Comparison of ENCODE assay signal across 38 cellular contexts in the genomic region with DNA sequence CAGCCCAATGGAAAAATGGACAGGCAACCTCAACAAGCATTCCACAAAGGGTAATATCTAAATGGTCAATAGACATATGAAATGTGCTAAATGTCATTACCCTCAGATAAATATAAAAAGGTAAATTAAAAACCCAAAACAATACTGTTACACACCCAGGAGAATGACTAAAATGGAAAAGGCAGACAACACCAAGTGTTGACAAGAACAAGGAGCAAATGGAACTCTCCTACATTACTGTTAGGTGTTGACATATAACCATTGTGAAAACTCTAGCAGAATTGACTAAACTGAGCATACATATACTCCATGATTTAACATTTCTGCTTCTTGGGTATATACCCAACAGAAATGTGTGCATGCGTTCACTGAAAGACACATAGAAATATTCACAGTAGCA. TPM values are rescaled to one million over a fixed set of nuclear protein-coding genes. Genes with fewer than 3 reads are reported as not detected.
"Had no signal": no experiment of that assay in that cellular context is flagged by ENCODE, and none has a peak within 500 bp of the region (broad histone marks: within the 10 kb centered on the region; RNA-seq: fewer than 3 reads in every experiment).

No MANE protein-coding gene starts in this region.

- FAIRE-seq: astrocyte, bronchial epithelial cell had no signal

- H3K27me3 ChIP-seq: ascending aorta, body of pancreas, brain microvascular endothelial cell had no signal

- H3K9me3 ChIP-seq: adrenal gland, ascending aorta, body of pancreas, breast epithelium had no signal

- DNase-seq: activated effector memory CD4-positive, alpha-beta T cell treated with anti-CD3 and anti-CD28 coated beads, Interleukin-2, amount 50 U/mL, for 16 hours; activated effector memory CD4-positive, alpha-beta T cell treated with Interleukin-2 at 50 U/mL for 16 hours; activated gamma-delta T cell; activated gamma-delta T cell treated with Interleukin-2 at 50 U/mL for 16 hours; activated naive CD4-positive, alpha-beta T cell; activated naive CD4-positive, alpha-beta T cell treated with anti-CD3 and anti-CD28 coated beads for 36 hours; activated naive CD4-positive, alpha-beta T cell treated with anti-CD3 and anti-CD28 coated beads, Interleukin-2, amount 10 ng/mL, durations not matched to agents 7 days and 5 days; activated naive CD4-positive, alpha-beta T cell treated with anti-CD3 and anti-CD28 coated beads, Interleukin-2, amount 50 U/mL, for 16 hours; activated naive CD4-positive, alpha-beta T cell treated with Interleukin-2 at 50 U/mL for 16 hours; activated naive CD8-positive, alpha-beta T cell treated with anti-CD3 and anti-CD28 coated beads for 36 hours; activated naive CD8-positive, alpha-beta T cell treated with anti-CD3 and anti-CD28 coated beads, Interleukin-2, amount 10 ng/mL, durations not matched to agents 7 days and 5 days; activated naive CD8-positive, alpha-beta T cell treated with anti-CD3 and anti-CD28 coated beads, Interleukin-2, amount 50 U/mL, for 24 hours; activated T-cell treated with anti-CD3 and anti-CD28 coated beads, Interleukin-2, amount 50 U/mL, for 1 hour; activated T-cell treated with anti-CD3 and anti-CD28 coated beads, Interleukin-2, amount 50 U/mL, for 24 hours; activated T-cell treated with anti-CD3 and anti-CD28 coated beads, Interleukin-2, amount 50 U/mL, for 4 hours; activated T-cell treated with anti-CD3 and anti-CD28 coated beads, Interleukin-2, amount 50 U/mL, for 48 hours; activated T-cell treated with anti-CD3 and anti-CD28 coated beads, Interleukin-2, amount 50 U/mL, for 72 hours; adrenal gland; amniotic stem cell; amygdala; anterior cingulate cortex; aorta; body of pancreas; brain microvascular endothelial cell; caudate nucleus; central memory CD4-positive, alpha-beta T cell; cerebellar nuclear complex had no signal

- H3K27ac ChIP-seq: adrenal gland, ascending aorta, body of pancreas, brain microvascular endothelial cell, breast epithelium, cardiac muscle cell had no signal

- ATAC-seq: activated naive CD4-positive, alpha-beta T cell treated with anti-CD3 and anti-CD28 coated beads, Interleukin-2, amount 50 U/mL, for 72 hours; activated naive CD8-positive, alpha-beta T cell treated with anti-CD3 and anti-CD28 coated beads, Interleukin-2, amount 50 U/mL, for 24 hours; activated T-cell treated with anti-CD3 and anti-CD28 coated beads, Interleukin-2, amount 50 U/mL, for 4 hours; activated T-cell treated with anti-CD3 and anti-CD28 coated beads, Interleukin-2, amount 50 U/mL, for 72 hours; activated T-helper 17 cell treated with anti-CD3 and anti-CD28 coated beads, Interleukin-2, amount 50 U/mL, for 72 hours; body of pancreas had no signal

- H3K36me3 ChIP-seq: adrenal gland, ascending aorta, brain microvascular endothelial cell, breast epithelium, cardiac muscle cell had no signal

- H3K4me1 ChIP-seq: adrenal gland, ascending aorta, body of pancreas, breast epithelium had no signal

- H3K4me3 ChIP-seq: adrenal gland, ascending aorta, body of pancreas, breast epithelium, cardiac muscle cell had no signal

RNA-seq across cellular contexts. Expression of a gene that starts 25.3 kb away (rescaled TPM):
- total RNA-seq: activated naive CD4-positive, alpha-beta T cell treated with anti-CD3 and anti-CD28 coated beads for 36 hours; activated naive CD4-positive, alpha-beta T cell treated with anti-CD3 and anti-CD28 coated beads, Interleukin-2, amount 50 U/mL, for 72 hours; activated naive CD8-positive, alpha-beta T cell treated with anti-CD3 and anti-CD28 coated beads for 36 hours; activated naive CD8-positive, alpha-beta T cell treated with anti-CD3 and anti-CD28 coated beads, Interleukin-2, amount 10 ng/mL, durations not matched to agents 7 days and 5 days; activated T-cell treated with anti-CD3 and anti-CD28 coated beads, Interleukin-2, amount 50 U/mL, for 4 hours; activated T-cell treated with anti-CD3 and anti-CD28 coated beads, Interleukin-2, amount 50 U/mL, for 72 hours; activated T-helper 1 cell treated with anti-CD3 and anti-CD28 coated beads, Interleukin-12 subunit alpha, Interleukin-12 subunit beta, Interleukin-2, Interleukin-4 antibody, amounts not matched to agents 30 ng/mL and 10 ng/mL and 1 ng/mL, durations not matched to agents 14 hours and 24 hours and 36 hours; activated T-helper 17 cell treated with anti-CD3 and anti-CD28 coated beads, Interleukin-2, amount 50 U/mL, for 72 hours; activated T-helper 2 cell treated with anti-CD3 and anti-CD28 coated beads, Interferon-gamma antibody, Interleukin-2, Interleukin-4, amounts not matched to agents 10 μg/mL and 5 μg/mL and 100 μg/mL, durations not matched to agents 14 hours and 24 hours and 36 hours; aorta; ascending aorta; cardiac septum; chondrocyte had no signal
- polyA plus RNA-seq: aorta, cardiac muscle cell had no signal
